ENCODE assay signal across 9 cellular contexts in the genomic region with DNA sequence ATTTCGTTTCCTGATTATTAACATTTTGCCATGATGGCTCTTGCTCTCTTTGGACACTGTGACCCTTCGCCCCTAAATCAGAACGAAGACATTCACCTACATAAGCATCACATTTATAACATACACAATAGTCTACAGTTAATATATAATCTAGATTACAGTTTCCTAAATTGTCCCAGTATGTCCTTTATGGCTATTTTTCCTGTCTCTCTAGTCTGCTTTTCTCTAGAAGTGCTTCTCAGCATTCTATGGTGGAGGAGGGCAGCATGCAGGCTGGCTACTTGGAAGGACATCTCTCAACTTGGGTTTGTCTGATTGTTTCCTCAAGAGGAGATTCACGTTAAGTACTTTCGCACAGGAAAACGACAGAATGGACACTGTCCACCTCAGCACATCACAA.
"Had no signal": no experiment of that assay in that cellular context is flagged by ENCODE, and none has a peak within 500 bp of the region (broad histone marks: within the 10 kb centered on the region; RNA-seq: fewer than 3 reads in every experiment).

No MANE protein-coding gene starts in this region.

- H3K4me3 ChIP-seq: ascending aorta, heart left ventricle, thyroid gland, vagina had no signal

- DNase-seq: activated effector memory CD4-positive, alpha-beta T cell treated with anti-CD3 and anti-CD28 coated beads, Interleukin-2, amount 50 U/mL, for 16 hours; activated T-cell treated with anti-CD3 and anti-CD28 coated beads, Interleukin-2, amount 50 U/mL, for 1 hour; heart left ventricle; thyroid gland had no signal

- H3K9me3 Mint-ChIP-seq: activated CD4-positive, alpha-beta T cell treated with anti-CD3 and anti-CD28 coated beads, Interleukin-2, amount 10 ng/mL, durations not matched to agents 24 days and 14 days; memory B cell had no signal

- H3K27me3 ChIP-seq: ascending aorta, heart left ventricle, thyroid gland, vagina had no signal

- H3K27me3 Mint-ChIP-seq: activated CD4-positive, alpha-beta T cell treated with anti-CD3 and anti-CD28 coated beads, Interleukin-2, amount 10 ng/mL, durations not matched to agents 24 days and 14 days; memory B cell had no signal

- H3K27ac Mint-ChIP-seq: activated CD4-positive, alpha-beta T cell treated with anti-CD3 and anti-CD28 coated beads, Interleukin-2, amount 10 ng/mL, durations not matched to agents 24 days and 14 days; memory B cell had no signal

- H3K27ac ChIP-seq: ascending aorta, thyroid gland, vagina had no signal

- H3K4me1 ChIP-seq: vagina had no signal

- H3K4me1 Mint-ChIP-seq: memory B cell had no signal

- ATAC-seq: heart left ventricle, left lobe of liver had no signal

- H3K36me3 ChIP-seq: ascending aorta, thyroid gland, vagina had no signal

- H3K9me3 ChIP-seq: ascending aorta, thyroid gland, vagina had no signal

- H3K4me3 Mint-ChIP-seq: activated CD4-positive, alpha-beta T cell treated with anti-CD3 and anti-CD28 coated beads, Interleukin-2, amount 10 ng/mL, durations not matched to agents 24 days and 14 days; memory B cell had no signal
